7 cellular contexts compared by ENCODE assay signal in genomic region chr5:158074992-158075769, GRCh38.
DNase-seq lines count a peak whose midpoint lies in the region; ATAC-seq, FAIRE-seq and TF ChIP-seq lines count a peak whose summit lies in the region.

No MANE protein-coding gene starts in this region.

- POLR2A ChIA-PET in activated CD8-positive, alpha-beta T cell treated with anti-CD3 and anti-CD28 coated beads for 36 hours (lab: Charles Lee), result no interaction called here

- CTCF ChIA-PET in activated CD8-positive, alpha-beta T cell treated with anti-CD3 and anti-CD28 coated beads for 36 hours (lab: Charles Lee), result interaction anchor here (0.6 to 2.1 kb wide), 56 partner anchors 9 to 1374 kb away, joined by 3 to 53 read pairs (median 4); no protein-coding TSS in a partner anchor

- H3K9me3 Mint-ChIP-seq in activated CD8-positive, alpha-beta T cell treated with anti-CD3 and anti-CD28 coated beads for 36 hours, result no peaks in the 10 kb centered on the region
- H3K9me3 Mint-ChIP-seq in stimulated activated effector memory CD8-positive, alpha-beta T cell treated with anti-CD3 and anti-CD28 coated beads, Interleukin-12 subunit alpha, Interleukin-12 subunit beta, amount 100 ng/mL, for 72 hours, result no peaks in the 10 kb centered on the region

- intact Hi-C loops in activated CD8-positive, alpha-beta T cell treated with anti-CD3 and anti-CD28 coated beads for 36 hours (cut with micrococcal nuclease), result no loop called here

- peak; percentile 84 for TF ChIP-seq CTCF in GM12874 (IDR thresholded peaks at IDR 0.05; ENCODE audit: insufficient read depth, low read depth, low read length)
- peak; percentile 65 for TF ChIP-seq CTCF in activated CD8-positive, alpha-beta T cell treated with anti-CD3 and anti-CD28 coated beads for 36 hours (IDR thresholded peaks at IDR 0.05)

- DNase-seq in NCI-H524 treated with DMSO at 0.1 percent for 48 hours (lab: John Stamatoyannopoulos, UW) (peak; percentile 13), midbrain (lab: John Stamatoyannopoulos, UW) (peak; percentile 42)
- DNase-seq in activated CD8-positive, alpha-beta T cell treated with anti-CD3 and anti-CD28 coated beads for 36 hours, result peak; percentile 62
- peak; percentile 4 to 61 for DNase-seq in stimulated activated effector memory CD8-positive, alpha-beta T cell treated with anti-CD3 and anti-CD28 coated beads, Interleukin-12 subunit alpha, Interleukin-12 subunit beta, amount 100 ng/mL, for 72 hours (ENCODE audit: low spot score in 2 of 2)

- FAIRE-seq in endometrium (lab: Jason Lieb, UNC), result peak; percentile 76

- H3K27ac Mint-ChIP-seq in activated CD8-positive, alpha-beta T cell treated with anti-CD3 and anti-CD28 coated beads for 36 hours, result no peak overlapping the region
- H3K27ac Mint-ChIP-seq in stimulated activated effector memory CD8-positive, alpha-beta T cell treated with anti-CD3 and anti-CD28 coated beads, Interleukin-12 subunit alpha, Interleukin-12 subunit beta, amount 100 ng/mL, for 72 hours, result no peak overlapping the region

- H3K4me1 Mint-ChIP-seq in activated CD8-positive, alpha-beta T cell treated with anti-CD3 and anti-CD28 coated beads for 36 hours (ENCODE audit: low read depth), result peaks cover 9% of the 10 kb centered on the region
- H3K4me1 Mint-ChIP-seq in stimulated activated effector memory CD8-positive, alpha-beta T cell treated with anti-CD3 and anti-CD28 coated beads, Interleukin-12 subunit alpha, Interleukin-12 subunit beta, amount 100 ng/mL, for 72 hours, result no peaks in the 10 kb centered on the region

- ATAC-seq in HG03095 (IDR thresholded peaks at IDR 0.05; ENCODE audit: unreplicated experiment), result peak; percentile 87
- ATAC-seq in activated CD8-positive, alpha-beta T cell treated with anti-CD3 and anti-CD28 coated beads for 36 hours, result peak; percentile 90
- ATAC-seq in stimulated activated effector memory CD8-positive, alpha-beta T cell treated with anti-CD3 and anti-CD28 coated beads, Interleukin-12 subunit alpha, Interleukin-12 subunit beta, amount 100 ng/mL, for 72 hours, result peak; percentile 67

- H3K36me3 Mint-ChIP-seq in activated CD8-positive, alpha-beta T cell treated with anti-CD3 and anti-CD28 coated beads for 36 hours (ENCODE audit: low read depth), result no peaks in the 10 kb centered on the region
- H3K36me3 Mint-ChIP-seq in stimulated activated effector memory CD8-positive, alpha-beta T cell treated with anti-CD3 and anti-CD28 coated beads, Interleukin-12 subunit alpha, Interleukin-12 subunit beta, amount 100 ng/mL, for 72 hours, result no peaks in the 10 kb centered on the region

- H3K4me3 Mint-ChIP-seq in activated CD8-positive, alpha-beta T cell treated with anti-CD3 and anti-CD28 coated beads for 36 hours, result no peak overlapping the region
- H3K4me3 Mint-ChIP-seq in stimulated activated effector memory CD8-positive, alpha-beta T cell treated with anti-CD3 and anti-CD28 coated beads, Interleukin-12 subunit alpha, Interleukin-12 subunit beta, amount 100 ng/mL, for 72 hours, result no peak overlapping the region

- H3K27me3 Mint-ChIP-seq in activated CD8-positive, alpha-beta T cell treated with anti-CD3 and anti-CD28 coated beads for 36 hours, result peaks cover 2% of the 10 kb centered on the region

Comparison
In these comparisons a context has a peak if more than half of its experiments do, and no peak if none do; other contexts are left out.
1. Peak in every context shown above with its lines: DNase-seq and ATAC-seq.